ENCODE assay signal across 11 cellular contexts in genomic region chr13:44312898-44313551, GRCh38.
DNase-seq lines count a peak whose midpoint lies in the region; ATAC-seq and TF ChIP-seq lines count a peak whose summit lies in the region.
"Had no signal": no experiment of that assay in that cellular context is flagged by ENCODE, and none has a peak within 500 bp of the region (broad histone marks: within the 10 kb centered on the region; RNA-seq: fewer than 3 reads in every experiment).

No MANE protein-coding gene starts in this region.

- no peaks in the 10 kb centered on the region for H3K27me3 ChIP-seq in breast epithelium

- intact Hi-C loops in breast epithelium (cut with DNase I; ENCODE audit: low total_unique reads): loop anchor here (2.0 kb wide), 1 partner anchor 76 kb away; no protein-coding TSS in a partner anchor

- no peak for TF ChIP-seq CTCF in C4-2B (conservative IDR thresholded peaks at IDR 0.05)
- TF ChIP-seq CTCF in breast epithelium (IDR thresholded peaks at IDR 0.05): no peak

- TF ChIP-seq POLR2A in breast epithelium (IDR thresholded peaks at IDR 0.05): no peak

- DNase-seq in LHCN-M2 (ENCODE audit: low read depth): peak; percentile 97
- no peak for DNase-seq in breast epithelium (ENCODE audit: low spot score in 2 of 2)
- DNase-seq in myocyte (ENCODE audit: low read depth): peak; percentile 58
- DNase-seq in KBM-7: no peak
- no peak for DNase-seq in substantia nigra (lab: John Stamatoyannopoulos, UW)
- no peak for DNase-seq in NCI-H1092 treated with DMSO at 0.1 percent for 48 hours (lab: John Stamatoyannopoulos, UW)
- DNase-seq: NCI-H1436, nephron progenitor cell had no signal

- H3K27ac ChIP-seq in C4-2B (peak overlapping the region; percentile 91), breast epithelium (peak overlapping the region; percentile 36 to 56), substantia nigra (ENCODE audit: low read depth, low read length, poor library complexity, severe bottlenecking) (no peak overlapping the region)

- H3K4me3 ChIP-seq in breast epithelium: no peak overlapping the region
- H3K4me3 ChIP-seq: GM12878 had no signal

- no peaks in the 10 kb centered on the region for H3K36me3 ChIP-seq in breast epithelium

- no peaks in the 10 kb centered on the region for H3K4me1 ChIP-seq in breast epithelium

- no peaks in the 10 kb centered on the region for H3K9me3 ChIP-seq in breast epithelium

- in situ Hi-C loops in KBM-7 (cut with MboI; ENCODE audit: low pct_unique_long_range_greater_than_20kb, low sequenced_read_pairs): no loop called here

- no peak for ATAC-seq in GM18520 (IDR thresholded peaks at IDR 0.05; ENCODE audit: unreplicated experiment)

Comparison
In these comparisons a context has a peak if more than half of its experiments do, and no peak if none do; other contexts are left out.
1. DNase-seq: peak in LHCN-M2 (single experiment) and myocyte (single experiment); none in breast epithelium (0 of 2), KBM-7 (single experiment), substantia nigra (0 of 49) and NCI-H1092 treated with DMSO at 0.1 percent for 48 hours (single experiment).